Comparison of ENCODE assay signal across 9 cellular contexts in genomic region chr5:137778772-137779564, GRCh38. TPM values are rescaled to one million over a fixed set of nuclear protein-coding genes. Genes with fewer than 3 reads are reported as not detected.
A peak's percentile ranks its signal among the peaks of the same experiment; 100 is the strongest.
DNase-seq lines count a peak whose midpoint lies in the region; ATAC-seq lines count a peak whose summit lies in the region.
"Had no signal": no experiment of that assay in that cellular context is flagged by ENCODE, and none has a peak within 500 bp of the region (broad histone marks: within the 10 kb centered on the region; RNA-seq: fewer than 3 reads in every experiment).

No MANE protein-coding gene starts in this region.

- H3K9me3 ChIP-seq in T-helper 17 cell (ENCODE audit: control insufficient read depth, low read length, poor library complexity, severe bottlenecking), result no peaks in the 10 kb centered on the region
- H3K9me3 ChIP-seq: SJSA1 had no signal

- H3K4me1 Mint-ChIP-seq in T-helper 17 cell, result peaks cover 11% of the 10 kb centered on the region

- H3K4me3 Mint-ChIP-seq in T-helper 17 cell, result no peak overlapping the region

- in situ Hi-C loops in KBM-7 (cut with MboI; ENCODE audit: low pct_unique_long_range_greater_than_20kb, low sequenced_read_pairs), result no loop called here

- peaks cover 15% of the 10 kb centered on the region for H3K27me3 Mint-ChIP-seq in T-helper 17 cell

- ATAC-seq in T-helper 17 cell (no peak), HG03439 (IDR thresholded peaks at IDR 0.05; ENCODE audit: unreplicated experiment) (no peak)

- peaks cover 8% of the 10 kb centered on the region for H3K36me3 Mint-ChIP-seq in T-helper 17 cell (ENCODE audit: low read depth)

- peak overlapping the region; percentile 37 for H3K27ac Mint-ChIP-seq in T-helper 17 cell

- DNase-seq in DMS53 (lab: John Stamatoyannopoulos, UW), result peak; percentile 70
- DNase-seq in KBM-7, result peak; percentile 33
- DNase-seq in T-helper 17 cell, result no peak
- DNase-seq in germinal center (ENCODE audit: low spot score), result peak; percentile 21
- DNase-seq in stromal cell of bone marrow (ENCODE audit: low read depth), result peak; percentile 29
- DNase-seq in activated T-cell treated with anti-CD3 and anti-CD28 coated beads, Interleukin-2, amount 50 U/mL, for 48 hours, result no peak
- no peak for DNase-seq in activated CD4-positive, alpha-beta T cell treated with anti-CD3 and anti-CD28 coated beads for 48 hours

RNA-seq across cellular contexts. Expression of gene HNRNPA0, which starts 24.8 kb away (rescaled TPM):
- 10 to 100 TPM; 37.6 to 38.4 TPM for total RNA-seq in T-helper 17 cell

RNA-seq across cellular contexts. Expression of gene KLHL3, which starts 43.1 kb away (rescaled TPM):
- 10 to 100 TPM; 17.5 to 24.6 TPM for total RNA-seq in T-helper 17 cell

Comparison
In these comparisons a context has a peak if more than half of its experiments do, and no peak if none do; other contexts are left out.
1. DNase-seq: peak in DMS53 (single experiment), KBM-7 (single experiment), germinal center (single experiment) and stromal cell of bone marrow (single experiment); none in T-helper 17 cell (0 of 3), activated T-cell treated with anti-CD3 and anti-CD28 coated beads, Interleukin-2, amount 50 U/mL, for 48 hours (0 of 2) and activated CD4-positive, alpha-beta T cell treated with anti-CD3 and anti-CD28 coated beads for 48 hours (single experiment).